Comparison of ENCODE assay signal across 10 cellular contexts in genomic region chr4:1183985-1184773, GRCh38. TPM values are rescaled to one million over a fixed set of nuclear protein-coding genes. Genes with fewer than 3 reads are reported as not detected.
DNase-seq lines count a peak whose midpoint lies in the region; ATAC-seq and TF ChIP-seq lines count a peak whose summit lies in the region.
"Had no signal": no experiment of that assay in that cellular context is flagged by ENCODE, and none has a peak within 500 bp of the region (broad histone marks: within the 10 kb centered on the region; RNA-seq: fewer than 3 reads in every experiment).

No MANE protein-coding gene starts in this region.

- peaks cover 11% of the 10 kb centered on the region for H3K9me3 Mint-ChIP-seq in MCF 10A (ENCODE audit: unreplicated experiment)

- WGBS in esophagus squamous epithelium, 2 donors = 55 to 66% methylated on average over 6 of the region's 6 CpGs
- 44% methylated on average over 6 of the region's 6 CpGs for whole genome bisulfite sequencing in SK-N-SH (ENCODE audit: low lambda C conversion rate)

- H3K27me3 ChIP-seq in breast epithelium (no peaks in the 10 kb centered on the region), KMS-11 (ENCODE audit: insufficient read depth, low read depth) (no peaks in the 10 kb centered on the region), esophagus squamous epithelium (no peaks in the 10 kb centered on the region), upper lobe of right lung (no peaks in the 10 kb centered on the region), SK-N-SH (ENCODE audit: insufficient read depth) (no peaks in the 10 kb centered on the region)

- H3K9ac ChIP-seq in KMS-11 (no peak overlapping the region), SK-N-SH (no peak overlapping the region)

- TF ChIP-seq POLR2A in breast epithelium (IDR thresholded peaks at IDR 0.05) (no peak), esophagus squamous epithelium (IDR thresholded peaks at IDR 0.05) (no peak)

- no TSS peak for BruUV-seq in MCF 10A (replicated peaks; lab: Mats Ljungman, UMichigan)

- TF ChIP-seq CTCF in breast epithelium (IDR thresholded peaks at IDR 0.05) = no peak
- no peak for TF ChIP-seq CTCF in MCF 10A (IDR thresholded peaks at IDR 0.05; ENCODE audit: unreplicated experiment)
- TF ChIP-seq CTCF in KMS-11 (conservative IDR thresholded peaks at IDR 0.05; ENCODE audit: low read depth, low read length) = no peak
- no peak for TF ChIP-seq CTCF in esophagus squamous epithelium (IDR thresholded peaks at IDR 0.05)
- no peak for TF ChIP-seq CTCF in upper lobe of right lung (IDR thresholded peaks at IDR 0.05)
- TF ChIP-seq CTCF in SK-N-SH (IDR thresholded peaks at IDR 0.05) = no peak

- no peaks in the 10 kb centered on the region for H3K36me3 Mint-ChIP-seq in MCF 10A (ENCODE audit: insufficient read depth, unreplicated experiment)

- H4K20me1 ChIP-seq in KMS-11 (ENCODE audit: insufficient read depth) (no peaks in the 10 kb centered on the region), SK-N-SH (ENCODE audit: insufficient read depth) (no peaks in the 10 kb centered on the region)

- H3F3A ChIP-seq in SK-N-SH (replicated peaks; ENCODE audit: insufficient read depth) = no peaks in the 10 kb centered on the region

- H3K79me2 ChIP-seq in KMS-11 (ENCODE audit: insufficient read depth, low read depth) (no peaks in the 10 kb centered on the region), SK-N-SH (ENCODE audit: insufficient read depth) (no peaks in the 10 kb centered on the region)

- no peaks in the 10 kb centered on the region for H3K4me1 ChIP-seq in breast epithelium
- peaks cover 37% of the 10 kb centered on the region for H3K4me1 ChIP-seq in KMS-11 (ENCODE audit: low read depth, poor library complexity, severe bottlenecking)
- peaks cover 0 to 16% (median 0%) of the 10 kb centered on the region in 3 donors for H3K4me1 ChIP-seq in esophagus squamous epithelium
- peaks cover 8% of the 10 kb centered on the region for H3K4me1 ChIP-seq in upper lobe of right lung
- H3K4me1 ChIP-seq in SK-N-SH (ENCODE audit: control insufficient read depth in 1 of 2, insufficient read depth in 2 of 2, low read depth in 1 of 2, low read length in 1 of 2) = no peaks in the 10 kb centered on the region

- DNase-seq in breast epithelium (ENCODE audit: low spot score in 2 of 2) (peak in 1 of 2 donors; percentile 14), MCF 10A (ENCODE audit: unreplicated experiment) (no peak), esophagus squamous epithelium (lab: John Stamatoyannopoulos, UW) (no peak), upper lobe of right lung (peak; percentile 20), NCI-H2081 treated with DMSO at 0.1 percent for 48 hours (lab: John Stamatoyannopoulos, UW) (no peak), SK-N-SH (no peak)
- DNase-seq in activated effector memory CD4-positive, alpha-beta T cell treated with anti-CD3 and anti-CD28 coated beads, Interleukin-2, amount 50 U/mL, for 16 hours = no peak
- DNase-seq: retina had no signal

- H3K4me2 ChIP-seq in KMS-11 (peak overlapping the region; percentile 76), SK-N-SH (no peak overlapping the region)

- H3K9me3 ChIP-seq in breast epithelium = no peaks in the 10 kb centered on the region
- peaks cover 0 to 3% (median 0%) of the 10 kb centered on the region in 3 donors for H3K9me3 ChIP-seq in esophagus squamous epithelium
- H3K9me3 ChIP-seq in upper lobe of right lung = no peaks in the 10 kb centered on the region
- H3K9me3 ChIP-seq in SK-N-SH = peaks cover 13% of the 10 kb centered on the region; the same call in 1 of the 2 replicates

- H3K27me3 Mint-ChIP-seq in MCF 10A (ENCODE audit: insufficient read depth, unreplicated experiment) = no peaks in the 10 kb centered on the region

- H2AFZ ChIP-seq in KMS-11 (ENCODE audit: low read depth) (no peak overlapping the region), SK-N-SH (ENCODE audit: low read depth) (no peak overlapping the region)

- peak; percentile 61 for ATAC-seq in upper lobe of right lung

- POLR2A ChIA-PET in MCF 10A (lab: Yijun Ruan, JAX) = interaction anchor here (0.6 to 2.4 kb wide), 2 partner anchors 8 to 1549 kb away, joined by 3 to 15 read pairs; no protein-coding TSS in a partner anchor
- POLR2A ChIA-PET in SK-N-SH (lab: Yijun Ruan, JAX) = interaction anchor here (1.3 kb wide), 1 partner anchor 8 kb away, joined by 3 read pairs; no protein-coding TSS in a partner anchor

- peak overlapping the region; percentile 21 to 48 for H3K27ac ChIP-seq in breast epithelium
- no peak overlapping the region for H3K27ac ChIP-seq in KMS-11
- H3K27ac ChIP-seq in esophagus squamous epithelium = peak overlapping the region in 3 of 4 donors; percentile 34 to 59 (median 59)
- H3K27ac ChIP-seq in upper lobe of right lung = peak overlapping the region; percentile 4
- no peak overlapping the region for H3K27ac ChIP-seq in SK-N-SH (ENCODE audit: low read depth in 2 of 2, low read length in 1 of 2)
- H3K27ac ChIP-seq: C4-2B had no signal

- no peak overlapping the region for H3K4me3 Mint-ChIP-seq in MCF 10A (ENCODE audit: unreplicated experiment)

- no peaks in the 10 kb centered on the region for H3K4me1 Mint-ChIP-seq in MCF 10A (ENCODE audit: insufficient read depth, unreplicated experiment)

- TF ChIP-seq RAD21 in SK-N-SH (IDR thresholded peaks at IDR 0.05; ENCODE audit: low read length) = no peak

- H3K4me3 ChIP-seq in breast epithelium = peak overlapping the region in 1 of 3 donors; percentile 16
- H3K4me3 ChIP-seq in KMS-11 (IDR thresholded peaks at IDR 0.05; ENCODE audit: insufficient read depth, low read depth, low read length) = no peak overlapping the region
- peak overlapping the region in 1 of 4 donors; percentile 36 for H3K4me3 ChIP-seq in esophagus squamous epithelium
- H3K4me3 ChIP-seq in upper lobe of right lung = no peak overlapping the region
- H3K4me3 ChIP-seq in SK-N-SH (ENCODE audit: low read depth in 2 of 2, low read length in 1 of 2) = no peak overlapping the region

- CTCF ChIA-PET in MCF 10A (lab: Yijun Ruan, JAX) = interaction anchor here (1.3 kb wide), 1 partner anchor 18 kb away, joined by 3 read pairs; no protein-coding TSS in a partner anchor
- CTCF ChIA-PET in SK-N-SH (lab: Yijun Ruan, JAX) = interaction anchor here (0.8 to 1.4 kb wide), 2 partner anchors 18 to 65 kb away, joined by 3 to 4 read pairs; partner anchors contain the start of gene CTBP1

- no peak for TF ChIP-seq EP300 in SK-N-SH (IDR thresholded peaks at IDR 0.05; ENCODE audit: borderline replicate concordance in 1 of 2, low read depth in 1 of 2, low read length in 1 of 2)

- intact Hi-C loops in breast epithelium (cut with DNase I; ENCODE audit: low total_unique reads) = no loop called here
- intact Hi-C loops in MCF 10A (cut with micrococcal nuclease) = no loop called here
- intact Hi-C loops in esophagus squamous epithelium (cut with DNase I) = no loop called here
- intact Hi-C loops in upper lobe of right lung (cut with DNase I) = no loop called here

- no peak overlapping the region for H3K27ac Mint-ChIP-seq in MCF 10A (ENCODE audit: low read depth, unreplicated experiment)

- H3K36me3 ChIP-seq in breast epithelium (no peaks in the 10 kb centered on the region), KMS-11 (ENCODE audit: insufficient read depth) (no peaks in the 10 kb centered on the region), esophagus squamous epithelium (no peaks in the 10 kb centered on the region), upper lobe of right lung (no peaks in the 10 kb centered on the region), SK-N-SH (replicated peaks in 1 of 2; ENCODE audit: control insufficient read depth in 1 of 2, insufficient read depth in 2 of 2, low read length in 1 of 2) (peaks cover 0 to 7% of the 10 kb centered on the region in 2 experiments)

- no peaks in the 10 kb centered on the region for H3K9me2 ChIP-seq in SK-N-SH

TF ChIP-seq in SK-N-SH, 30 proteins besides CTCF, POLR2A, EP300 and RAD21 (continues in another document):
- no peak for TF ChIP-seq ELF1 (IDR thresholded peaks at IDR 0.05)
- no peak for TF ChIP-seq RXRA (IDR thresholded peaks at IDR 0.05; ENCODE audit: borderline replicate concordance, low read depth)
- no peak for TF ChIP-seq MEF2A (IDR thresholded peaks at IDR 0.05; ENCODE audit: borderline replicate concordance, low read depth)
- TF ChIP-seq CHD2 (IDR thresholded peaks at IDR 0.05; ENCODE audit: low read length, partially characterized antibody) = no peak
- TF ChIP-seq JUND (IDR thresholded peaks at IDR 0.05) = no peak
- no peak for TF ChIP-seq NFIC (IDR thresholded peaks at IDR 0.05; ENCODE audit: borderline replicate concordance)
- no peak for TF ChIP-seq POLR2AphosphoS5 (IDR thresholded peaks at IDR 0.05; ENCODE audit: low read depth, low read length)
- no peak for TF ChIP-seq GABPA (IDR thresholded peaks at IDR 0.05; ENCODE audit: low read depth)
- no peak for TF ChIP-seq IRF3 (IDR thresholded peaks at IDR 0.05; ENCODE audit: low read depth, low read length)
- no peak for TF ChIP-seq PBX3 (IDR thresholded peaks at IDR 0.05)

RNA-seq across cellular contexts. Expression of gene SPON2, which starts 11.8 kb away (rescaled TPM):
- total RNA-seq in breast epithelium (10 to 100 TPM; 35.3 to 59.4 (median 36.1) TPM), MCF 10A (2022) (0.54 and 0.64 TPM in 2 replicates), esophagus squamous epithelium (10 to 100 TPM; 14.5 to 53.4 (median 21.3) TPM), upper lobe of right lung (43.9 TPM)
- polyA plus RNA-seq in SK-N-SH (2012; rRNA removed) = 11.4 and 14.5 TPM in 2 replicates
- 4.0 and 5.2 TPM in 2 replicates for polyA plus RNA-seq in SK-N-SH (2012; cell fraction: cytosol; rRNA removed)
- polyA plus RNA-seq in SK-N-SH (2012; cell fraction: nucleus; rRNA removed) = 140 and 311 TPM in 2 replicates

Comparison
In these comparisons a context has a peak if more than half of its experiments do, and no peak if none do; other contexts are left out.
1. H3K27ac ChIP-seq: peak in breast epithelium (2 of 2), esophagus squamous epithelium (3 of 4) and upper lobe of right lung (single experiment); none in KMS-11 (single experiment) and SK-N-SH (0 of 2).